ENCODE assay signal across 8 cellular contexts in the genomic region with DNA sequence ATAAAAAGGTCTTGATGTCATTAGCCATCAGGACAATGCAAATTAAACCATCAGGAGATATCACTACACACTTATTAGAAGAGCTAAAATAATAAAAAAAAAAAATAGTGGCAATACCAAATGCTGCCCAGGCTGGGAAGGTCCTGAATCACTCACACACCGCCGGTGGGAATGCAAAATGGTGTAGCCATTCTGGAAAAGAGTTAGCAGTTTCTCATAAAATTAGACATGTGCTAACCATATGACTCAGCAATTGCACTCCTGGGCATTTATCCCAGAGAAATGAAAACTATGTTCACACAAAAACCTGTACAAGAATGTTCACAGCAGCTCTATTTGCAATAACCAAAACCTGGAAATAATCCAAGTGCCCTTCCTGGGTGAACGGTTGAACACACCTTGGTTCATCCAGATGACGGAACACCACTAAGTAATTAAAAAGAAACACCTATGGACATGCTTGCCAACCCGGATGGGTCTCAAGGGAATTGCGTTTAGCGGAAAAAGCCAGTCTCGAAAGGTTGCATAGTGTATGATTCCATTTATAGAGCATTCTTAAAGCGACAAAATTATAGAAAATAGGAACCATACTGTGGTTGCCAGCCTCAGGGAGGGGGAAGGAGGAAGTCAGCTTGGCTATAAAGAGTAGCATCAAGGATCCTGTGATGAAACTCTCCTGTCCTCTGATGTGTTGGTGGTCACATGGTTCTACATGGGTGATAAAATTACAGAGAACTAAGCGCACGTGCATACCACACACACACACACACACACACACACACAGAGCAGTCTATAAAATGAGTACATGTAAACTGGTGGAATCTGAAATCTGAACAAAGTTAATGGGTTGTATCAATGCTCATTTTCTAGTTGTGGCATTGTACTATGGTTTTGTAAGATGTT. TPM values are rescaled to one million over a fixed set of nuclear protein-coding genes. Genes with fewer than 3 reads are reported as not detected.
DNase-seq lines count a peak whose midpoint lies in the region; ATAC-seq, FAIRE-seq and TF ChIP-seq lines count a peak whose summit lies in the region.

No MANE protein-coding gene starts in this region.

- no peaks in the 10 kb centered on the region for H3K9me3 ChIP-seq in KOPT-K1 (ENCODE audit: insufficient read depth, low read length, poor library complexity, severe bottlenecking)

- FAIRE-seq in endometrium (lab: Jason Lieb, UNC) = peak; percentile 92

- H3K27ac Mint-ChIP-seq in T-helper 1 cell treated with Interleukin-12 subunit alpha and Interleukin-12 subunit beta and Interleukin-4 antibody, amounts not matched to agents 30 μg/mL and 1 μg/mL, for 36 hours = peak overlapping the region; percentile 60
- H3K27ac Mint-ChIP-seq in neural crest cell (ENCODE audit: unreplicated experiment) = no peak overlapping the region

- TF ChIP-seq CTCF in neural crest cell (conservative IDR thresholded peaks at IDR 0.05) = no peak

- H3K27me3 Mint-ChIP-seq in T-helper 1 cell treated with Interleukin-12 subunit alpha and Interleukin-12 subunit beta and Interleukin-4 antibody, amounts not matched to agents 30 μg/mL and 1 μg/mL, for 36 hours (ENCODE audit: low read depth) = no peaks in the 10 kb centered on the region
- peaks cover 51% of the 10 kb centered on the region for H3K27me3 Mint-ChIP-seq in neural crest cell (ENCODE audit: low read depth)

- H3K4me1 Mint-ChIP-seq in T-helper 1 cell treated with Interleukin-12 subunit alpha and Interleukin-12 subunit beta and Interleukin-4 antibody, amounts not matched to agents 30 μg/mL and 1 μg/mL, for 36 hours (ENCODE audit: low read depth) = peaks cover 70% of the 10 kb centered on the region
- peaks cover 14% of the 10 kb centered on the region for H3K4me1 Mint-ChIP-seq in neural crest cell

- peak; percentile 37 for ATAC-seq in GM21360 (IDR thresholded peaks at IDR 0.05; ENCODE audit: unreplicated experiment)

- H3K36me3 Mint-ChIP-seq in T-helper 1 cell treated with Interleukin-12 subunit alpha and Interleukin-12 subunit beta and Interleukin-4 antibody, amounts not matched to agents 30 μg/mL and 1 μg/mL, for 36 hours (ENCODE audit: low read depth) = peaks cover 41% of the 10 kb centered on the region
- H3K36me3 Mint-ChIP-seq in neural crest cell (ENCODE audit: low read depth) = no peaks in the 10 kb centered on the region

- peak; percentile 38 for DNase-seq in DMS153 treated with DMSO at 0.1 percent for 48 hours (lab: John Stamatoyannopoulos, UW; ENCODE audit: unreplicated experiment)
- no peak for DNase-seq in neural crest cell (ENCODE audit: low read depth, low spot score)
- no peak for DNase-seq in NCI-H1092 treated with DMSO at 0.1 percent for 48 hours (lab: John Stamatoyannopoulos, UW)
- DNase-seq in activated CD4-positive, CD25-positive, alpha-beta regulatory T cell (lab: John Stamatoyannopoulos, UW) = no peak

- H3K4me3 Mint-ChIP-seq in T-helper 1 cell treated with Interleukin-12 subunit alpha and Interleukin-12 subunit beta and Interleukin-4 antibody, amounts not matched to agents 30 μg/mL and 1 μg/mL, for 36 hours = peak overlapping the region; percentile 41
- H3K4me3 Mint-ChIP-seq in neural crest cell = peak overlapping the region; percentile 19

- no peaks in the 10 kb centered on the region for H3K36me3 ChIP-seq in KOPT-K1 (ENCODE audit: insufficient read depth, low read length)

- peak overlapping the region; percentile 12 for H3K27ac ChIP-seq in KOPT-K1 (ENCODE audit: low read depth, low read length, poor library complexity, severe bottlenecking)

- H3K9me3 Mint-ChIP-seq in T-helper 1 cell treated with Interleukin-12 subunit alpha and Interleukin-12 subunit beta and Interleukin-4 antibody, amounts not matched to agents 30 μg/mL and 1 μg/mL, for 36 hours = no peaks in the 10 kb centered on the region
- no peaks in the 10 kb centered on the region for H3K9me3 Mint-ChIP-seq in neural crest cell

RNA-seq across cellular contexts. Expression of gene MBP, which starts 4.6 kb away (rescaled TPM):
- 1.6 and 2.0 TPM in 2 replicates for total RNA-seq in neural crest cell
